In the genomic region with DNA sequence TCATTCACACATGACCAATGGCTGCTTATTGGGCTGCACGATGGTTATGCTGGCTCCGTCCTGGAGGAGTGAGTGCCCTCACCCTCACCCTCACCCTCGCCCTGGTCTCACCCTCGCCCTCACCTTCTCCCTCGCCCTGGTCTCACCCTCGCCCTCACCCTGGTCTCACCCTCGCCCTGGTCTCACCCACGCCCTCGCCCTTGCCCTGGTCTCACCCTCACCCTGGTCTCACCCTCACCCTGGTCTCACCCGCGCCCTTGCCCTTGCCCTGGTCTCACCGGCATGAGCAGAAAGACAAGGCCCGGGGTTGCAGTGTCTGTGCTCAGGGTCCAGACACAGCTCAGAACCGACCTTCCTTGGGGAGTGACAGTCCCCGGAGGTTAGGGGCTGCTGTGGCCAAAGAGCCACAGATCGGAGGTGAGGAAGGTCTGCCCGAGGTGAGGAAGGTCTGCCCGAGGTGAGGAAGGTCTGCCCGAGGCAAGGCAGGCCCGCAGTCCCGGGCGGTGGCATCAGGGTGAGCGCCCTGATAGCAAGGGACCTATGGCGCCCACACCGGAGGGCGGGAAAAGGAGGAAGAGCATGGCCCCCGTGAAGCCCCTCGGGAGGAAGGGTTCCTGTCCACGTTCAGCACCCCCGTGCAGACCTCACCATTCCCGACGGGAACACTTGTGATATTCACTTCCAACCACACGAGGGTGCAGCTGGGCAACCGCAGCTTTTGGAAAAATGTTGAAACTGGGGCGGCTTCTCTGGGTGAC, we compare ENCODE assay signal across 9 cellular contexts.
A peak's percentile ranks its signal among the peaks of the same experiment; 100 is the strongest.
DNase-seq lines count a peak whose midpoint lies in the region; ATAC-seq and TF ChIP-seq lines count a peak whose summit lies in the region.
"Had no signal": no experiment of that assay in that cellular context is flagged by ENCODE, and none has a peak within 500 bp of the region (broad histone marks: within the 10 kb centered on the region; RNA-seq: fewer than 3 reads in every experiment).

No MANE protein-coding gene starts in this region.

- H3K18ac ChIP-seq in H9 (ENCODE audit: insufficient read length, low read depth, low read length): no peak overlapping the region

- H2BK12ac ChIP-seq in H9 (ENCODE audit: insufficient read length, low read depth, low read length): no peak overlapping the region

- H3K27me3 Mint-ChIP-seq in H9 (ENCODE audit: low read depth) (peaks cover 4% of the 10 kb centered on the region), progenitor cell of endocrine pancreas (no peaks in the 10 kb centered on the region)
- H3K27me3 Mint-ChIP-seq in CD8-positive, alpha-beta T cell (ENCODE audit: low read depth): no peaks in the 10 kb centered on the region

- no peak overlapping the region for H3K4me3 ChIP-seq in CD8-positive, alpha-beta T cell (ENCODE audit: low read depth, low read length)

- no peak overlapping the region for H2BK5ac ChIP-seq in H9 (ENCODE audit: insufficient read length, low read length)

- no peak overlapping the region; a peak in 2 of 7 replicates for H3K27ac Mint-ChIP-seq in H9
- peak overlapping the region; percentile 71 for H3K27ac Mint-ChIP-seq in progenitor cell of endocrine pancreas
- no peak overlapping the region for H3K27ac Mint-ChIP-seq in stimulated activated effector memory CD8-positive, alpha-beta T cell treated with anti-CD3 and anti-CD28 coated beads, Interleukin-12 subunit alpha, Interleukin-12 subunit beta, amount 100 ng/mL, for 72 hours
- no peak overlapping the region for H3K27ac Mint-ChIP-seq in CD8-positive, alpha-beta T cell
- H3K27ac Mint-ChIP-seq: natural killer cell treated with Interleukin-12 subunit alpha and Interleukin-12 subunit beta and Interleukin-15 and Interleukin-18, amount 100 ng/mL, for 72 hours had no signal

- H3K4me1 Mint-ChIP-seq in H9: peaks cover 2% of the 10 kb centered on the region in 2 experiments; a peak in 3 of 4 replicates
- H3K4me1 Mint-ChIP-seq in progenitor cell of endocrine pancreas (ENCODE audit: low read depth): no peaks in the 10 kb centered on the region
- peaks cover 8% of the 10 kb centered on the region for H3K4me1 Mint-ChIP-seq in stimulated activated effector memory CD8-positive, alpha-beta T cell treated with anti-CD3 and anti-CD28 coated beads, Interleukin-12 subunit alpha, Interleukin-12 subunit beta, amount 100 ng/mL, for 72 hours
- H3K4me1 Mint-ChIP-seq in CD8-positive, alpha-beta T cell (ENCODE audit: low read depth): no peaks in the 10 kb centered on the region

- H3K9me3 ChIP-seq in H9 (ENCODE audit: control insufficient read depth, low read depth, low read length): no peaks in the 10 kb centered on the region
- H3K9me3 ChIP-seq in CD8-positive, alpha-beta T cell (ENCODE audit: low read length): no peaks in the 10 kb centered on the region

- H3K23ac ChIP-seq in H9 (ENCODE audit: insufficient read length, low read depth, low read length): no peak overlapping the region

- H3K36me3 ChIP-seq in CD8-positive, alpha-beta T cell (ENCODE audit: insufficient read depth, low read length): no peaks in the 10 kb centered on the region

- H3K79me1 ChIP-seq in H9 (ENCODE audit: insufficient read depth, low read depth, low read length, poor library complexity, severe bottlenecking): no peaks in the 10 kb centered on the region

- H2BK15ac ChIP-seq in H9 (ENCODE audit: low read depth, low read length): no peak overlapping the region

- no peak overlapping the region for H2AK5ac ChIP-seq in H9 (ENCODE audit: insufficient read length, low read length)

- POLR2A ChIA-PET in CD8-positive, alpha-beta T cell (lab: Charles Lee): no interaction called here

- intact Hi-C loops in CD8-positive, alpha-beta T cell (cut with DNase I, micrococcal nuclease): no loop called here

- H4K5ac ChIP-seq in H9 (ENCODE audit: insufficient read length, low read depth, low read length): no peak overlapping the region

- H3K4me2 ChIP-seq in H9 (ENCODE audit: insufficient read depth, insufficient read length, low read length): no peak overlapping the region

- H3K79me2 ChIP-seq in H9 (ENCODE audit: insufficient read depth, low read length): no peaks in the 10 kb centered on the region

- H2BK120ac ChIP-seq in H9 (ENCODE audit: low read depth, low read length, poor library complexity, severe bottlenecking): no peak overlapping the region

- H2AFZ ChIP-seq in H9 (ENCODE audit: low read length): no peak overlapping the region

- H3K4me1 ChIP-seq in H9 (ENCODE audit: insufficient read depth, low read length) (no peaks in the 10 kb centered on the region), foreskin keratinocyte (no peaks in the 10 kb centered on the region)
- no peaks in the 10 kb centered on the region for H3K4me1 ChIP-seq in CD8-positive, alpha-beta T cell (ENCODE audit: insufficient read depth, low read length)

- no peak overlapping the region for H2BK20ac ChIP-seq in H9 (ENCODE audit: low read depth, low read length, poor library complexity, severe bottlenecking)

- CTCF ChIA-PET in CD8-positive, alpha-beta T cell (lab: Charles Lee): interaction anchor here (1.2 kb wide), 1 partner anchor 92 kb away, joined by 3 read pairs; no protein-coding TSS in a partner anchor

- no CpG with 5 or more reads among the region's 35 CpGs for WGBS in H9 (ENCODE audit: extremely low coverage, insufficient read length, low lambda C conversion rate)

- no peak overlapping the region for H3T11ph ChIP-seq in H9 (ENCODE audit: low read length)

- no peak overlapping the region for H3K9ac ChIP-seq in H9 (ENCODE audit: extremely low read depth, insufficient read length, low read length)

- no peaks in the 10 kb centered on the region for H3K23me2 ChIP-seq in H9 (ENCODE audit: insufficient read length, low read depth, low read length, poor library complexity, severe bottlenecking)

- no peak overlapping the region for H4K91ac ChIP-seq in H9 (ENCODE audit: insufficient read length, low read depth, low read length)

- H3K14ac ChIP-seq in H9 (ENCODE audit: insufficient read depth, low read length): no peak overlapping the region

- ATAC-seq in SK-N-SH treated with all-trans-retinoic acid at 6 μM for 48 hours (peak; percentile 77), foreskin keratinocyte (peak; percentile 57), GM18870 (IDR thresholded peaks at IDR 0.05; ENCODE audit: unreplicated experiment) (no peak)
- no peak for ATAC-seq in stimulated activated effector memory CD8-positive, alpha-beta T cell treated with anti-CD3 and anti-CD28 coated beads, Interleukin-12 subunit alpha, Interleukin-12 subunit beta, amount 100 ng/mL, for 72 hours
- no peak for ATAC-seq in CD8-positive, alpha-beta T cell

- DNase-seq in H9: peak; percentile 60
- DNase-seq in foreskin keratinocyte: no peak
- DNase-seq in progenitor cell of endocrine pancreas (ENCODE audit: low spot score, unreplicated experiment): no peak
- no peak for DNase-seq in stimulated activated effector memory CD8-positive, alpha-beta T cell treated with anti-CD3 and anti-CD28 coated beads, Interleukin-12 subunit alpha, Interleukin-12 subunit beta, amount 100 ng/mL, for 72 hours (ENCODE audit: low spot score in 2 of 2)
- DNase-seq in CD8-positive, alpha-beta T cell: no peak
- DNase-seq in NCI-H128 (lab: John Stamatoyannopoulos, UW; ENCODE audit: unreplicated experiment): no peak

- H3K4me3 Mint-ChIP-seq in H9 (no peak overlapping the region), progenitor cell of endocrine pancreas (ENCODE audit: low read depth) (no peak overlapping the region)
- no peak overlapping the region for H3K4me3 Mint-ChIP-seq in stimulated activated effector memory CD8-positive, alpha-beta T cell treated with anti-CD3 and anti-CD28 coated beads, Interleukin-12 subunit alpha, Interleukin-12 subunit beta, amount 100 ng/mL, for 72 hours
- no peak overlapping the region for H3K4me3 Mint-ChIP-seq in CD8-positive, alpha-beta T cell
- H3K4me3 Mint-ChIP-seq: natural killer cell treated with Interleukin-12 subunit alpha and Interleukin-12 subunit beta and Interleukin-15 and Interleukin-18, amount 100 ng/mL, for 72 hours had no signal

- H3K36me3 Mint-ChIP-seq in H9 (ENCODE audit: insufficient read depth in 1 of 3, low read depth in 3 of 3) (peaks cover 0 to 4% (median 3%) of the 10 kb centered on the region in 3 experiments; a peak in 4 of 7 replicates), progenitor cell of endocrine pancreas (ENCODE audit: insufficient read depth) (peaks cover 14% of the 10 kb centered on the region)
- no peaks in the 10 kb centered on the region for H3K36me3 Mint-ChIP-seq in stimulated activated effector memory CD8-positive, alpha-beta T cell treated with anti-CD3 and anti-CD28 coated beads, Interleukin-12 subunit alpha, Interleukin-12 subunit beta, amount 100 ng/mL, for 72 hours
- no peaks in the 10 kb centered on the region for H3K36me3 Mint-ChIP-seq in CD8-positive, alpha-beta T cell
- H3K36me3 Mint-ChIP-seq: natural killer cell treated with Interleukin-12 subunit alpha and Interleukin-12 subunit beta and Interleukin-15 and Interleukin-18, amount 100 ng/mL, for 72 hours had no signal

- H3K27ac ChIP-seq in H9 (ENCODE audit: insufficient read length, low read depth, low read length) (no peak overlapping the region), foreskin keratinocyte (no peak overlapping the region)
- H3K27ac ChIP-seq in CD8-positive, alpha-beta T cell (ENCODE audit: low read depth, low read length): no peak overlapping the region

- peaks cover 10 to 15% of the 10 kb centered on the region in 2 experiments; a peak in 4 of 5 replicates for H3K9me3 Mint-ChIP-seq in H9
- peaks cover 4% of the 10 kb centered on the region for H3K9me3 Mint-ChIP-seq in progenitor cell of endocrine pancreas (ENCODE audit: low read depth)
- no peaks in the 10 kb centered on the region for H3K9me3 Mint-ChIP-seq in stimulated activated effector memory CD8-positive, alpha-beta T cell treated with anti-CD3 and anti-CD28 coated beads, Interleukin-12 subunit alpha, Interleukin-12 subunit beta, amount 100 ng/mL, for 72 hours
- no peaks in the 10 kb centered on the region for H3K9me3 Mint-ChIP-seq in CD8-positive, alpha-beta T cell
- H3K9me3 Mint-ChIP-seq: natural killer cell treated with Interleukin-12 subunit alpha and Interleukin-12 subunit beta and Interleukin-15 and Interleukin-18, amount 100 ng/mL, for 72 hours had no signal

- TF ChIP-seq CTCF in H9 (conservative IDR thresholded peaks at IDR 0.05) (peak; percentile 77), foreskin keratinocyte (conservative IDR thresholded peaks at IDR 0.05) (peak; percentile 71), progenitor cell of endocrine pancreas (IDR thresholded peaks at IDR 0.05; ENCODE audit: unreplicated experiment) (peak; percentile 60)
- TF ChIP-seq CTCF in CD8-positive, alpha-beta T cell (IDR thresholded peaks at IDR 0.05): no peak

- H3K27me3 ChIP-seq in H9 (ENCODE audit: insufficient read depth, low read length): no peaks in the 10 kb centered on the region
- no peaks in the 10 kb centered on the region for H3K27me3 ChIP-seq in foreskin keratinocyte
- H3K27me3 ChIP-seq in CD8-positive, alpha-beta T cell (ENCODE audit: insufficient read depth, low read length): no peaks in the 10 kb centered on the region

- H3K4ac ChIP-seq in H9 (ENCODE audit: low read depth, low read length): no peak overlapping the region

- H4K8ac ChIP-seq in H9 (replicated peaks; ENCODE audit: insufficient read length, low read depth, low read length): no peak overlapping the region

- H3K56ac ChIP-seq in H9 (ENCODE audit: insufficient read length, low read depth, low read length): no peak overlapping the region

- H4K20me1 ChIP-seq in H9 (ENCODE audit: control insufficient read depth, insufficient read depth, insufficient read length): no peaks in the 10 kb centered on the region

Comparison
In these comparisons a context has a peak if more than half of its experiments do, and no peak if none do; other contexts are left out.
1. ATAC-seq: peak in SK-N-SH treated with all-trans-retinoic acid at 6 μM for 48 hours (single experiment) and foreskin keratinocyte (single experiment); none in GM18870 (single experiment), stimulated activated effector memory CD8-positive, alpha-beta T cell treated with anti-CD3 and anti-CD28 coated beads, Interleukin-12 subunit alpha, Interleukin-12 subunit beta, amount 100 ng/mL, for 72 hours (single experiment) and CD8-positive, alpha-beta T cell (single experiment).